In the genomic region with DNA sequence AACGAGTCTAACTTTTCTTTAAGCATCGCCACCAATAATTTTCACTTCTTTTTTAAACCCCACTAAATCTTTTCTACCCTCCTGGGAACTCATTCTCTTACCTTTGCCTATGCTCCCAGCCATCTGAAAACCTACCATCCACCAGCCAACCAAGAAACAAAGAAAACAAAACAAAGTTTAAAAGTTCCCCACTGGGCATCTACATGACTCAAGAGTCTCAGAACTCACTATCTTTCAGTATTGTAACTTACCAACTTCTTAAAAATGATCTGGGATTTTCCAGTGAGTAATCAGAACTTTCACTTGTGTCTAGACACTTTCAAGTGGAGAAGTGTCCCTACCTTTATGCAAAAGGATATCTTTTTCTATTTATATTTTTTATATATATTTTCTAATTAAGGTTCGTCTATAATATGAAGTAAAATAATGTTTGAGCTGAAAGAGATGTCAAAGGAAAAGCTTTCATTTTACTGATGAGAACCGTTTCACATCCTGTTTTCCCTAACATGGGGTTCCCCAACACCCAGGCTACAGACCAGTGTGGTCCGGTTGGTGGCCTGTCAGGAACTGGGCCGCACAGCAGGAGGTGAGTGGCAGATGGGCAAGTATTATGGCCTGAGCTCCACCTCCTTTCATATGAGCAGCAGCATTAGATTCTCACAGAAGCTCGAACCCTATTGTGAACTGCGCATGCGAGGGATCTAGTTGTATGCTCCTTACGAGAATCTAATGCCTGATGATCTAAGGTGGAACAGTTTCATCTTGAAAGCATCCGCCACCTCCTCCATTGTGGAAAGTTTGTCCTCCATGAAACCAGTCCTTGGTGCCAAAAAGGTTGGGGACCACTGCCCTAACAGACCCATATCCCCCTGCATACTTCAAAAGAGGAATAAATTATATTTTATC, we compare ENCODE assay signal across 10 cellular contexts. TPM values are rescaled to one million over a fixed set of nuclear protein-coding genes. Genes with fewer than 3 reads are reported as not detected.
DNase-seq lines count a peak whose midpoint lies in the region; ATAC-seq and TF ChIP-seq lines count a peak whose summit lies in the region.
"Had no signal": no experiment of that assay in that cellular context is flagged by ENCODE, and none has a peak within 500 bp of the region (broad histone marks: within the 10 kb centered on the region; RNA-seq: fewer than 3 reads in every experiment).

No MANE protein-coding gene starts in this region.

- in situ Hi-C loops in GM13976 (cut with MboI; ENCODE audit: low sequenced_read_pairs, unreplicated experiment): no loop called here

- no peak overlapping the region for H3K27ac ChIP-seq in substantia nigra (ENCODE audit: low read depth, low read length, poor library complexity, severe bottlenecking)
- H3K27ac ChIP-seq: KMS-11 had no signal

- no peaks in the 10 kb centered on the region for H3K36me3 Mint-ChIP-seq in activated T-cell treated with anti-CD3 and anti-CD28 coated beads, Interleukin-2, amount 50 U/mL, for 72 hours (ENCODE audit: insufficient read depth in 2 of 2)
- no peaks in the 10 kb centered on the region for H3K36me3 Mint-ChIP-seq in immature natural killer cell

- H3K4me3 Mint-ChIP-seq in activated T-cell treated with anti-CD3 and anti-CD28 coated beads, Interleukin-2, amount 50 U/mL, for 72 hours: peak overlapping the region; percentile 15 to 44
- H3K4me3 Mint-ChIP-seq in immature natural killer cell: no peak overlapping the region

- ATAC-seq in GM19351 (IDR thresholded peaks at IDR 0.05; ENCODE audit: unreplicated experiment): peak; percentile 94
- ATAC-seq in HG02981 (IDR thresholded peaks at IDR 0.05; ENCODE audit: unreplicated experiment): peak; percentile 94
- peak; percentile 83 to 89 for ATAC-seq in activated T-cell treated with anti-CD3 and anti-CD28 coated beads, Interleukin-2, amount 50 U/mL, for 72 hours (replicated peaks in 1 of 2)

- TF ChIP-seq CTCF in GM13976 (IDR thresholded peaks at IDR 0.05; ENCODE audit: borderline replicate concordance, control extremely low read depth, extremely low read depth, insufficient read depth, missing control alignments): no peak

- peak; percentile 58 for DNase-seq in GM13976 (ENCODE audit: low spot score)
- DNase-seq in activated T-cell treated with anti-CD3 and anti-CD28 coated beads, Interleukin-2, amount 50 U/mL, for 72 hours: peak in 1 of 2 donors; percentile 12
- no peak for DNase-seq in hepatic stellate cell (ENCODE audit: low spot score)
- no peak for DNase-seq in immature natural killer cell
- DNase-seq in substantia nigra (lab: John Stamatoyannopoulos, UW): no peak
- DNase-seq in NCI-H69 (lab: John Stamatoyannopoulos, UW): no peak
- DNase-seq: mesenchymal stem cell had no signal

- H3K27me3 Mint-ChIP-seq in activated T-cell treated with anti-CD3 and anti-CD28 coated beads, Interleukin-2, amount 50 U/mL, for 72 hours (ENCODE audit: low read depth): peaks cover 6% of the 10 kb centered on the region
- H3K27me3 Mint-ChIP-seq in immature natural killer cell (ENCODE audit: low read depth in 3 of 3): peaks cover 1 to 9% (median 4%) of the 10 kb centered on the region in 3 donors

- no peaks in the 10 kb centered on the region for H3K9me3 Mint-ChIP-seq in activated T-cell treated with anti-CD3 and anti-CD28 coated beads, Interleukin-2, amount 50 U/mL, for 72 hours
- H3K9me3 Mint-ChIP-seq in immature natural killer cell: no peaks in the 10 kb centered on the region

- H3K4me1 Mint-ChIP-seq in activated T-cell treated with anti-CD3 and anti-CD28 coated beads, Interleukin-2, amount 50 U/mL, for 72 hours (ENCODE audit: low read depth): peaks cover 30% of the 10 kb centered on the region
- H3K4me1 Mint-ChIP-seq in immature natural killer cell: no peaks in the 10 kb centered on the region

- peak overlapping the region; percentile 23 for H3K27ac Mint-ChIP-seq in activated T-cell treated with anti-CD3 and anti-CD28 coated beads, Interleukin-2, amount 50 U/mL, for 72 hours
- no peak overlapping the region for H3K27ac Mint-ChIP-seq in immature natural killer cell

RNA-seq across cellular contexts. Expression of gene TIGD2, which starts 9.8 kb away (rescaled TPM):
- 1 to 10 TPM; 3.3 to 4.5 TPM for total RNA-seq in activated T-cell treated with anti-CD3 and anti-CD28 coated beads, Interleukin-2, amount 50 U/mL, for 72 hours
- polyA plus RNA-seq in immature natural killer cell: 1 to 10 TPM; 2.0 to 7.4 (median 3.9) TPM

RNA-seq across cellular contexts. Expression of gene FAM13A, which starts 44.5 kb away (rescaled TPM):
- 1 to 10 TPM; 4.4 to 5.9 TPM for total RNA-seq in activated T-cell treated with anti-CD3 and anti-CD28 coated beads, Interleukin-2, amount 50 U/mL, for 72 hours
- 1 to 10 TPM; 1.5 to 3.4 (median 1.7) TPM for polyA plus RNA-seq in immature natural killer cell

Comparison
In these comparisons a context has a peak if more than half of its experiments do, and no peak if none do; other contexts are left out.
1. H3K4me3 Mint-ChIP-seq: peak in activated T-cell treated with anti-CD3 and anti-CD28 coated beads, Interleukin-2, amount 50 U/mL, for 72 hours (2 of 2); none in immature natural killer cell (0 of 5).
2. Peak in every context shown above with its lines, with median percentiles within 50 percentile points of each other: ATAC-seq.